Comparison of ENCODE assay signal across 1 cellular context in the genomic region with DNA sequence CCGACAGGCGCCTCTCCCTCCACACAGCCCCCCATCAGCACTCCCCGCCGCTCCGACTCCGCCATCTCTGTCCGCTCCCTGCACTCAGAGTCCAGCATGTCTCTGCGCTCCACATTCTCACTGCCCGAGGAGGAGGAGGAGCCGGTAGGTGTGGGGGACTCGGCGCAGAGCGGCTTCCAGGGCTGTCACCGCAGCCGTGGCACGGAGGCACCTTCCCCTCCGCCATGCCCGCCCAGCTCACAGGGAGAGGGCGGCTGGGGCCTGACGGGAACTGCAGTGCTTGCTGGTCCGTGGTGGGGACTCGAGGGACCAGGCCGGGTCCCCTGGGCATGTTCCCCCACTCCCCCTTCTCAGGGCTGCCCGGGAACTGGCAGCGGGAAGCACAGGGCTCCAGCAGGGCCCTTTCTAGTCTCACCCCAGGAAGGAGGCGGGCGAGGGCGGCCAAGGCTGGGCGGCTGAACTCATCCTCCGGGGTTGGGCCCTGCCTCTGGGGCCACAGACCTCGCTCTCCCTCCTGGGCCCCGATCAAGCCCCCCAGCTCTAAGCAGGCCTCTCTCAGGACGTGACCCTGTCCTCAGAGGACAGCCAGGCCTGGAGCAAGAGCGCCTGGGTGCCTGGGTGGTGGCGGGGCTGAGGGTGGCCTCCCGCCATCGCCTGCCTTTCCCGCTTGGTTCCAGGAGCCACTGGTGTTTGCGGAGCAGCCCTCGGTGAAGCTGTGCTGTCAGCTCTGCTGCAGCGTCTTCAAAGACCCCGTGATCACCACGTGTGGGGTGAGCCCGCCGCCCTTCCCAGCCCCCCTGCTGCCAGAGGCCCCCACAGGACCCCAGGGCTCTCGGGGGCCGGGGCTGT.
TF ChIP-seq lines count a peak whose summit lies in the region.

No MANE protein-coding gene starts in this region.

TF ChIP-seq in endothelial cell of umbilical vein, 7 proteins besides CTCF, POLR2A, EP300 and RAD21:
- no peak for TF ChIP-seq EZH2 (IDR thresholded peaks at IDR 0.05; ENCODE audit: borderline replicate concordance, low read depth, low read length, severe bottlenecking)
- TF ChIP-seq JUN (IDR thresholded peaks at IDR 0.05; ENCODE audit: borderline replicate concordance, insufficient read depth, insufficient read length, low read depth), result no peak
